In the genomic region with DNA sequence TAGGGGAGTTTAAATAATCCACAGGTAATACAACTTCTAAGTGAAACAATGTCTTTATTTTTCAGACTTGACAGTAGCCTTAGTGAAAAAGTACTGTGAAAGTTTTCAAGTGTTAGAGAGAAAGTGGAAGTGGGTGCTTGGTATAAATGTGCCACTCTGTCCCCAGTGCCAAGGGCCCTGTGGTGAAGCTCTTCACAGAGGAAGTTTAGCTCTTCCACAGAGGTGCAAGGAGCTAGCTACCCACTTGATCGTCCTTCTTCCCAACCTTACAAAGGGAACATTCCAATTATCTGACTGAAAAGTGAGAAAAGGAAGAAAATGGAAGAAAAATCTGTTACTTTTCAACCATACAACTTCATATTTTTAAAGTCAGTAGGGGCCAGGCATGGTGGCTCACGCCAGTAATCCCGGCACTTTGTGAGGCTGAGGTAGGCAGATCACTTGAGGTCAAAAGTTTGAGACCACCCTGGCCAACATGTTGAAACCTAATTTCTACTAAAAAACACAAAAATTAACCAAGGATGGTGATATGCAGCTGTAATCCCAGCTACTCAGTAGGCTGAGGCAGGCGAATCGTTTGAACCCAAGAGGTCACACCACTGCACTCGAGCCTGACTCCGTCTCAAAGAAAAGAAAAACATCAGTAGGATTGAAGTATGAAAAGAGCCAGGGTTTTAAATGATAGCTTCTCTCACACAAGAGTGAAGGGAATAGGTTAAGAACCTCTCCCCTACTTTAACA, we compare ENCODE assay signal across 11 cellular contexts. TPM values are rescaled to one million over a fixed set of nuclear protein-coding genes. Genes with fewer than 3 reads are reported as not detected.
DNase-seq lines count a peak whose midpoint lies in the region; ATAC-seq, FAIRE-seq and TF ChIP-seq lines count a peak whose summit lies in the region.
"Had no signal": no experiment of that assay in that cellular context is flagged by ENCODE, and none has a peak within 500 bp of the region (broad histone marks: within the 10 kb centered on the region; RNA-seq: fewer than 3 reads in every experiment).

No MANE protein-coding gene starts in this region.

- intact Hi-C loops in HepG2 (cut with micrococcal nuclease; ENCODE audit: unreplicated experiment): no loop called here

- ATAC-seq in HG02588 (IDR thresholded peaks at IDR 0.05; ENCODE audit: unreplicated experiment) (peak; percentile 38), HepG2 (no peak), HG03135 (IDR thresholded peaks at IDR 0.05; ENCODE audit: unreplicated experiment) (no peak)
- ATAC-seq in stimulated activated memory B cell treated with anti-CD40 and anti-IgM and Interleukin-4, amounts not matched to agents 10 μg/mL and 1 μg/mL and 100 μg/mL, for 72 hours: peak; percentile 52

- CTCF ChIA-PET in HepG2 (lab: Yijun Ruan, JAX; ENCODE audit: low intra/inter-chr PET ratio, low total read pairs): no interaction called here

- H3K4me1 Mint-ChIP-seq in activated T-cell treated with anti-CD3 and anti-CD28 coated beads, Interleukin-2, amount 50 U/mL, for 24 hours (ENCODE audit: low read depth): peaks cover 76% of the 10 kb centered on the region
- peaks cover 69% of the 10 kb centered on the region for H3K4me1 Mint-ChIP-seq in stimulated activated memory B cell treated with anti-CD40 and anti-IgM and Interleukin-4, amounts not matched to agents 10 μg/mL and 1 μg/mL and 100 μg/mL, for 72 hours

- POLR2A ChIA-PET in HepG2 (lab: Yijun Ruan, JAX): no interaction called here

- in situ Hi-C loops in HepG2 (cut with HindIII; ENCODE audit: extremely low pct_ligation_motif_present, low pct_unique_long_range_greater_than_20kb): no loop called here

- no peak for DNase-seq in activated T-cell treated with anti-CD3 and anti-CD28 coated beads, Interleukin-2, amount 50 U/mL, for 24 hours
- no peak for DNase-seq in activated T-cell treated with anti-CD3 and anti-CD28 coated beads for 4 hours
- DNase-seq in Peyer's patch: peak in 2 of 3 donors; percentile 53 to 60
- no peak for DNase-seq in HepG2 (ENCODE audit: low spot score)
- DNase-seq in GF-D8 (lab: John Stamatoyannopoulos, UW): no peak
- DNase-seq: foreskin fibroblast had no signal

- H3K4me3 Mint-ChIP-seq in activated T-cell treated with anti-CD3 and anti-CD28 coated beads, Interleukin-2, amount 50 U/mL, for 24 hours: peak overlapping the region; percentile 61
- peak overlapping the region; percentile 80 for H3K4me3 Mint-ChIP-seq in stimulated activated memory B cell treated with anti-CD40 and anti-IgM and Interleukin-4, amounts not matched to agents 10 μg/mL and 1 μg/mL and 100 μg/mL, for 72 hours

- H3K79me2 ChIP-seq in HepG2 (ENCODE audit: insufficient read depth, low read length): no peaks in the 10 kb centered on the region

- no peak overlapping the region for H2AFZ ChIP-seq in HepG2 (ENCODE audit: low read length)

- H3K27ac Mint-ChIP-seq in activated T-cell treated with anti-CD3 and anti-CD28 coated beads, Interleukin-2, amount 50 U/mL, for 24 hours: peak overlapping the region; percentile 86
- peak overlapping the region; percentile 98 for H3K27ac Mint-ChIP-seq in stimulated activated memory B cell treated with anti-CD40 and anti-IgM and Interleukin-4, amounts not matched to agents 10 μg/mL and 1 μg/mL and 100 μg/mL, for 72 hours

- H3K9me3 Mint-ChIP-seq in activated T-cell treated with anti-CD3 and anti-CD28 coated beads, Interleukin-2, amount 50 U/mL, for 24 hours: peaks cover 13% of the 10 kb centered on the region
- H3K9me3 Mint-ChIP-seq in stimulated activated memory B cell treated with anti-CD40 and anti-IgM and Interleukin-4, amounts not matched to agents 10 μg/mL and 1 μg/mL and 100 μg/mL, for 72 hours: peaks cover 12% of the 10 kb centered on the region

- TF ChIP-seq RAD21 in HepG2 (CRISPR knock-in tag; IDR thresholded peaks at IDR 0.05): no peak

- H3K27me3 ChIP-seq in Peyer's patch (no peaks in the 10 kb centered on the region), HepG2 (ENCODE audit: control insufficient read depth in 1 of 2, insufficient read depth in 2 of 2, low read length in 2 of 2) (no peaks in the 10 kb centered on the region)
- H3K27me3 ChIP-seq: breast epithelium, tibial nerve had no signal

- peaks cover 20% of the 10 kb centered on the region for H3K36me3 Mint-ChIP-seq in activated T-cell treated with anti-CD3 and anti-CD28 coated beads, Interleukin-2, amount 50 U/mL, for 24 hours (ENCODE audit: low read depth)
- H3K36me3 Mint-ChIP-seq in stimulated activated memory B cell treated with anti-CD40 and anti-IgM and Interleukin-4, amounts not matched to agents 10 μg/mL and 1 μg/mL and 100 μg/mL, for 72 hours: peaks cover 39% of the 10 kb centered on the region

- peaks cover 0 to 7% (median 3%) of the 10 kb centered on the region in 4 donors for H3K4me1 ChIP-seq in Peyer's patch
- no peaks in the 10 kb centered on the region for H3K4me1 ChIP-seq in HepG2 (ENCODE audit: insufficient read depth, low read length)
- H3K4me1 ChIP-seq: breast epithelium, tibial nerve had no signal

- TF ChIP-seq POLR2A in Peyer's patch (IDR thresholded peaks at IDR 0.05) (no peak), HepG2 (IDR thresholded peaks at IDR 0.05; ENCODE audit: insufficient read depth in 1 of 2, low read depth in 2 of 2, low read length in 2 of 2) (no peak)

- H3K4me3 ChIP-seq in Peyer's patch (peak overlapping the region in 2 of 4 donors; percentile 6 to 9), HepG2 (replicated peaks in 1 of 3; ENCODE audit: insufficient read depth in 1 of 3, low read depth in 2 of 3, low read length in 3 of 3) (no peak overlapping the region)
- H3K4me3 ChIP-seq: breast epithelium, tibial nerve had no signal

- H3K36me3 ChIP-seq in Peyer's patch (no peaks in the 10 kb centered on the region), HepG2 (replicated peaks in 1 of 2; ENCODE audit: control insufficient read depth in 1 of 2, insufficient read depth in 2 of 2, low read length in 2 of 2) (no peaks in the 10 kb centered on the region)
- H3K36me3 ChIP-seq: breast epithelium, tibial nerve had no signal

- H3K4me2 ChIP-seq in HepG2 (ENCODE audit: low read depth, low read length): no peak overlapping the region

- WGBS in HepG2 (ENCODE audit: low lambda C conversion rate): 44% methylated on average over 7 of the region's 7 CpGs

- TF ChIP-seq CTCF in Peyer's patch (IDR thresholded peaks at IDR 0.05): no peak
- no peak for TF ChIP-seq CTCF in HepG2 (CRISPR knock-in tag; IDR thresholded peaks at IDR 0.05)

- H3K27ac ChIP-seq in Peyer's patch (peak overlapping the region in 2 of 4 donors; percentile 72), HepG2 (ENCODE audit: extremely low read length, insufficient read depth, low read length) (no peak overlapping the region)
- H3K27ac ChIP-seq: breast epithelium had no signal

- TF ChIP-seq EP300 in HepG2 (IDR thresholded peaks at IDR 0.05; ENCODE audit: low read depth in 2 of 2, low read length in 2 of 2) (no peak), HepG2 (CRISPR knock-in tag; IDR thresholded peaks at IDR 0.05; ENCODE audit: borderline replicate concordance) (no peak)

- H3K27me3 Mint-ChIP-seq in activated T-cell treated with anti-CD3 and anti-CD28 coated beads, Interleukin-2, amount 50 U/mL, for 24 hours: no peaks in the 10 kb centered on the region
- H3K27me3 Mint-ChIP-seq in stimulated activated memory B cell treated with anti-CD40 and anti-IgM and Interleukin-4, amounts not matched to agents 10 μg/mL and 1 μg/mL and 100 μg/mL, for 72 hours: no peaks in the 10 kb centered on the region

- no TSS peak for BruUV-seq in HepG2 (replicated peaks; lab: Mats Ljungman, UMichigan)

- H3K9ac ChIP-seq in HepG2 (ENCODE audit: insufficient read depth, low read depth, low read length): no peak overlapping the region

- H4K20me1 ChIP-seq in HepG2 (ENCODE audit: insufficient read depth, low read length): no peaks in the 10 kb centered on the region

- no peaks in the 10 kb centered on the region for H3K9me3 ChIP-seq in Peyer's patch
- H3K9me3 ChIP-seq in HepG2 (ENCODE audit: low read length): no peaks in the 10 kb centered on the region
- H3K9me3 ChIP-seq: breast epithelium, tibial nerve had no signal

- no peak for FAIRE-seq in HepG2 (lab: Jason Lieb, UNC)

RNA-seq across cellular contexts. Expression of a gene that starts 41.0 kb away (rescaled TPM):
- total RNA-seq in Peyer's patch: 100 to 1,000 TPM in 1 of 4 donors, 10 to 100 TPM in 3; 13.3 to 127 (median 22.1) TPM
- total RNA-seq in HepG2 (2016; rRNA removed; fragmentation: Illumina TruSeq; extraction: Trizol): not detected in 2 replicates
- not detected in 2 replicates for total RNA-seq in HepG2 (2016; cell fraction: cytosol; rRNA removed; fragmentation: Illumina TruSeq; extraction: Trizol; ENCODE audit: low read depth)
- not detected in 2 replicates for total RNA-seq in HepG2 (2016; cell fraction: insoluble cytoplasmic fraction; rRNA removed; fragmentation: Illumina TruSeq; extraction: Trizol)
- total RNA-seq in HepG2 (2016; cell fraction: membrane; rRNA removed; fragmentation: Illumina TruSeq; extraction: Trizol): not detected in 2 replicates
- total RNA-seq in HepG2 (2016; cell fraction: nucleus; rRNA removed; fragmentation: Illumina TruSeq; extraction: Trizol): not detected in 2 replicates
- polyA plus RNA-seq in HepG2 (2011; rRNA removed): not detected in 2 replicates
- 0.01 TPM in 1 of 2 replicates, not detected in the other for polyA plus RNA-seq in HepG2 (2011; cell fraction: cytosol; rRNA removed)
- polyA plus RNA-seq in HepG2 (2011; cell fraction: nucleus; rRNA removed): 0.07 TPM in 1 of 2 replicates, not detected in the other
- polyA plus RNA-seq in HepG2 (2012): not detected in 2 replicates
- not detected in 2 replicates for polyA plus RNA-seq in HepG2 (2016; cell fraction: cytosol; fragmentation: Illumina TruSeq; extraction: Trizol; ENCODE audit: low read depth)
- not detected in 2 replicates for polyA plus RNA-seq in HepG2 (2016; cell fraction: insoluble cytoplasmic fraction; fragmentation: Illumina TruSeq; extraction: Trizol; ENCODE audit: low read depth)
- polyA plus RNA-seq in HepG2 (2016; cell fraction: membrane; fragmentation: Illumina TruSeq; extraction: Trizol; ENCODE audit: low read depth): not detected in 2 replicates
- not detected in 2 replicates for polyA plus RNA-seq in HepG2 (2016; cell fraction: nucleus; fragmentation: Illumina TruSeq; extraction: Trizol; ENCODE audit: insufficient read depth, low read depth)
- 0.21 TPM in 1 of 2 replicates, not detected in the other for polyA minus RNA-seq in HepG2 (2011; rRNA and poly(A)+ RNA removed; ENCODE audit: low replicate concordance)
- polyA minus RNA-seq in HepG2 (2011; cell fraction: cytosol; rRNA and poly(A)+ RNA removed): not detected in 2 replicates
- polyA minus RNA-seq in HepG2 (2011; cell fraction: nucleus; rRNA and poly(A)+ RNA removed): not detected in 2 replicates

RNA-seq across cellular contexts. Expression of a gene that starts 57.4 kb away (rescaled TPM):
- total RNA-seq in Peyer's patch (not detected), HepG2 (2016; rRNA removed; fragmentation: Illumina TruSeq; extraction: Trizol) (not detected in 2 replicates)
- not detected in 2 replicates for total RNA-seq in HepG2 (2016; cell fraction: cytosol; rRNA removed; fragmentation: Illumina TruSeq; extraction: Trizol; ENCODE audit: low read depth)
- not detected in 2 replicates for total RNA-seq in HepG2 (2016; cell fraction: insoluble cytoplasmic fraction; rRNA removed; fragmentation: Illumina TruSeq; extraction: Trizol)
- total RNA-seq in HepG2 (2016; cell fraction: membrane; rRNA removed; fragmentation: Illumina TruSeq; extraction: Trizol): not detected in 2 replicates
- total RNA-seq in HepG2 (2016; cell fraction: nucleus; rRNA removed; fragmentation: Illumina TruSeq; extraction: Trizol): not detected in 2 replicates
- polyA plus RNA-seq in HepG2 (2011; rRNA removed): not detected in 2 replicates
- not detected in 2 replicates for polyA plus RNA-seq in HepG2 (2011; cell fraction: cytosol; rRNA removed)
- polyA plus RNA-seq in HepG2 (2011; cell fraction: nucleus; rRNA removed): not detected in 2 replicates
- polyA plus RNA-seq in HepG2 (2012): not detected in 2 replicates
- polyA plus RNA-seq in HepG2 (2016; cell fraction: cytosol; fragmentation: Illumina TruSeq; extraction: Trizol; ENCODE audit: low read depth): not detected in 2 replicates
- not detected in 2 replicates for polyA plus RNA-seq in HepG2 (2016; cell fraction: insoluble cytoplasmic fraction; fragmentation: Illumina TruSeq; extraction: Trizol; ENCODE audit: low read depth)
- not detected in 2 replicates for polyA plus RNA-seq in HepG2 (2016; cell fraction: membrane; fragmentation: Illumina TruSeq; extraction: Trizol; ENCODE audit: low read depth)
- polyA plus RNA-seq in HepG2 (2016; cell fraction: nucleus; fragmentation: Illumina TruSeq; extraction: Trizol; ENCODE audit: insufficient read depth, low read depth): not detected in 2 replicates
- not detected in 2 replicates for polyA minus RNA-seq in HepG2 (2011; rRNA and poly(A)+ RNA removed; ENCODE audit: low replicate concordance)
- not detected in 2 replicates for polyA minus RNA-seq in HepG2 (2011; cell fraction: cytosol; rRNA and poly(A)+ RNA removed)
- polyA minus RNA-seq in HepG2 (2011; cell fraction: nucleus; rRNA and poly(A)+ RNA removed): not detected in 2 replicates
- total RNA-seq: breast epithelium, tibial nerve had no signal

Comparison
In these comparisons a context has a peak if more than half of its experiments do, and no peak if none do; other contexts are left out.
1. DNase-seq: peak in Peyer's patch (2 of 3); none in activated T-cell treated with anti-CD3 and anti-CD28 coated beads, Interleukin-2, amount 50 U/mL, for 24 hours (single experiment), activated T-cell treated with anti-CD3 and anti-CD28 coated beads for 4 hours (single experiment), HepG2 (single experiment) and GF-D8 (single experiment).
2. ATAC-seq: peak in HG02588 (single experiment) and stimulated activated memory B cell treated with anti-CD40 and anti-IgM and Interleukin-4, amounts not matched to agents 10 μg/mL and 1 μg/mL and 100 μg/mL, for 72 hours (single experiment); none in HepG2 (single experiment) and HG03135 (single experiment).
3. RNA of a gene that starts 41.0 kb away (total RNA-seq): 13.3 to 127 TPM in Peyer's patch; not detected in HepG2; every median in the first group is over 10 times any median in the second.